Comparison of ENCODE assay signal across 25 cellular contexts in genomic region chr7:123528265-123528664, GRCh38. TPM values are rescaled to one million over a fixed set of nuclear protein-coding genes. Genes with fewer than 3 reads are reported as not detected.
DNase-seq lines count a peak whose midpoint lies in the region; ATAC-seq and TF ChIP-seq lines count a peak whose summit lies in the region.
"Had no signal": no experiment of that assay in that cellular context is flagged by ENCODE, and none has a peak within 500 bp of the region (broad histone marks: within the 10 kb centered on the region; RNA-seq: fewer than 3 reads in every experiment).

No MANE protein-coding gene starts in this region.

- BruUV-seq in Caco-2 (replicated peaks; lab: Mats Ljungman, UMichigan), result no TSS peak
- BruUV-seq in HCT116 (replicated peaks; lab: Mats Ljungman, UMichigan), result no TSS peak

- H3K27me3 Mint-ChIP-seq in Caco-2 (ENCODE audit: insufficient read depth, unreplicated experiment) (no peaks in the 10 kb centered on the region), CD14-positive monocyte (ENCODE audit: low read depth in 3 of 3) (peaks cover 25 to 32% (median 31%) of the 10 kb centered on the region in 3 donors)

- peak overlapping the region; percentile 77 for H3K4me3 Mint-ChIP-seq in Caco-2 (ENCODE audit: unreplicated experiment)
- no peak overlapping the region for H3K4me3 Mint-ChIP-seq in CD14-positive monocyte
- H3K4me3 Mint-ChIP-seq: stimulated activated naive B cell treated with anti-CD40 and anti-IgM and Interleukin-4, amounts not matched to agents 10 μg/mL and 1 μg/mL and 100 μg/mL, for 72 hours had no signal

- H2AFZ ChIP-seq in HCT116 (ENCODE audit: low read depth, low read length, poor library complexity, severe bottlenecking), result peak overlapping the region; percentile 99

- RAD21 ChIA-PET in HCT116 (lab: Charles Lee; ENCODE audit: low non-redundant PET in 1 of 2, low total read pairs in 2 of 2, uncharacterized antibody in 2 of 2, unreplicated experiment in 2 of 2), result no interaction called here

- H3K4ac ChIP-seq in mesendoderm (ENCODE audit: low read depth, low read length), result no peak overlapping the region

- no peak overlapping the region for H3K56ac ChIP-seq in mesendoderm (ENCODE audit: low read length)

- no peak overlapping the region for H3K18ac ChIP-seq in mesendoderm (ENCODE audit: low read length)

- no peaks in the 10 kb centered on the region for H3K4me1 Mint-ChIP-seq in Caco-2 (ENCODE audit: low read depth, unreplicated experiment)
- peaks cover 8% of the 10 kb centered on the region for H3K4me1 Mint-ChIP-seq in CD14-positive monocyte

- H4K5ac ChIP-seq in mesendoderm (ENCODE audit: low read length), result no peak overlapping the region

- no peak overlapping the region for H3K23ac ChIP-seq in mesendoderm (ENCODE audit: low read length)

- DNase-seq in Caco-2 (no peak), HCT116 (ENCODE audit: low read depth, low spot score) (no peak), left colon (no peak), CD14-positive monocyte (ENCODE audit: low spot score) (no peak), mesendoderm (no peak), LoVo (ENCODE audit: low spot score) (no peak)
- DNase-seq: activated CD4-positive, alpha-beta T cell treated with anti-CD3 and anti-CD28 coated beads for 1 hour; activated gamma-delta T cell treated with Interleukin-2 at 50 U/mL for 16 hours; activated T-cell treated with anti-CD3 and anti-CD28 coated beads, Interleukin-2, amount 50 U/mL, for 1 hour; CD4-positive, CD25-positive, alpha-beta regulatory T cell; cortex of kidney; DMS153; GF-D8; HCEC 1CT; left ventricle myocardium inferior; NCI-H1092 treated with DMSO at 0.1 percent for 48 hours; NCI-H524; stimulated activated CD4-positive, alpha-beta T cell treated with anti-CD3 and anti-CD28 coated beads, Interleukin-2, amount 100 ng/mL, for 48 hours; stimulated activated naive B cell treated with anti-CD40 and anti-IgM and Interleukin-4, amounts not matched to agents 10 μg/mL and 1 μg/mL and 100 μg/mL, for 72 hours; SW 1271 had no signal

- H3K27ac ChIP-seq in HCT116 (ENCODE audit: low read depth, low read length) (no peak overlapping the region), VCaP (peak overlapping the region; percentile 63), mesendoderm (ENCODE audit: low read depth, low read length) (no peak overlapping the region)
- H3K27ac ChIP-seq: left ventricle myocardium inferior, skin epidermis had no signal

- no peaks in the 10 kb centered on the region for H3K9me3 Mint-ChIP-seq in Caco-2 (ENCODE audit: unreplicated experiment)
- H3K9me3 Mint-ChIP-seq in CD14-positive monocyte, result peaks cover 0 to 6% (median 0%) of the 10 kb centered on the region in 7 donors

- POLR2A ChIA-PET in Caco-2 (lab: Charles Lee) (no interaction called here), HCT116 (lab: Charles Lee) (no interaction called here)

- no peak for TF ChIP-seq RAD21 in HCT116 (IDR thresholded peaks at IDR 0.05; ENCODE audit: low read depth)

- H3K27me3 ChIP-seq in Caco-2 (replicated peaks; ENCODE audit: control insufficient read depth, insufficient read depth, low read length) (no peaks in the 10 kb centered on the region), HCT116 (ENCODE audit: insufficient read depth, low read length) (no peaks in the 10 kb centered on the region), mesendoderm (ENCODE audit: insufficient read depth, low read length, poor library complexity) (no peaks in the 10 kb centered on the region)

- intact Hi-C loops in Caco-2 (cut with micrococcal nuclease; ENCODE audit: unreplicated experiment) (no loop called here), HCT116 (cut with micrococcal nuclease) (no loop called here), left colon (cut with DNase I, micrococcal nuclease) (no loop called here), CD14-positive monocyte (cut with micrococcal nuclease) (no loop called here)

- peak overlapping the region; percentile 82 for H3K4me2 ChIP-seq in HCT116 (ENCODE audit: low read length)
- H3K4me2 ChIP-seq in mesendoderm (ENCODE audit: low read length), result no peak overlapping the region

- no peak overlapping the region for H2BK5ac ChIP-seq in mesendoderm (ENCODE audit: low read length)

- no peak overlapping the region for H4K8ac ChIP-seq in mesendoderm (ENCODE audit: low read depth, low read length)

- WGBS in mesendoderm (ENCODE audit: extremely low coverage, insufficient coverage, low lambda C conversion rate), result no CpG with 5 or more reads among the region's 5 CpGs

- H4K20me1 ChIP-seq in HCT116 (ENCODE audit: insufficient read depth), result no peaks in the 10 kb centered on the region

- no peak overlapping the region for H2BK120ac ChIP-seq in mesendoderm (ENCODE audit: low read depth, low read length)

- H3K36me3 ChIP-seq in Caco-2 (ENCODE audit: control insufficient read depth, insufficient read depth, low read length) (no peaks in the 10 kb centered on the region), HCT116 (ENCODE audit: control insufficient read depth in 1 of 2, insufficient read depth in 2 of 2, low read length in 2 of 2) (no peaks in the 10 kb centered on the region), mesendoderm (ENCODE audit: control insufficient read depth, insufficient read depth, low read length) (no peaks in the 10 kb centered on the region)
- H3K36me3 ChIP-seq: left ventricle myocardium inferior had no signal

- H3K27ac Mint-ChIP-seq in Caco-2 (ENCODE audit: unreplicated experiment) (peak overlapping the region; percentile 81), CD14-positive monocyte (peak overlapping the region in 1 of 7 donors; percentile 33)
- H3K27ac Mint-ChIP-seq: CD4-positive, CD25-positive, alpha-beta regulatory T cell; stimulated activated naive B cell treated with anti-CD40 and anti-IgM and Interleukin-4, amounts not matched to agents 10 μg/mL and 1 μg/mL and 100 μg/mL, for 72 hours had no signal

- no peaks in the 10 kb centered on the region for H3K79me1 ChIP-seq in mesendoderm (ENCODE audit: low read length)

- ATAC-seq in HCT116, result peak; percentile 73
- ATAC-seq in left colon, result peak; percentile 40
- no peak for ATAC-seq in GM19452 (IDR thresholded peaks at IDR 0.05; ENCODE audit: unreplicated experiment)
- ATAC-seq: mucosa of descending colon; stimulated activated naive B cell treated with anti-CD40 and anti-IgM and Interleukin-4, amounts not matched to agents 10 μg/mL and 1 μg/mL and 100 μg/mL, for 72 hours had no signal

- CTCF ChIA-PET in Caco-2 (lab: Charles Lee) (interaction anchor here (1.2 kb wide), 1 partner anchor 34 kb away, joined by 4 read pairs; no protein-coding TSS in a partner anchor), HCT116 (lab: Charles Lee) (interaction anchor here (1.3 to 1.9 kb wide), 2 partner anchors 8 to 34 kb away, joined by 3 to 10 read pairs; no protein-coding TSS in a partner anchor)

- H3K36me3 Mint-ChIP-seq in Caco-2 (ENCODE audit: insufficient read depth, unreplicated experiment) (no peaks in the 10 kb centered on the region), CD14-positive monocyte (peaks cover under 1 to 2% of the 10 kb centered on the region in 2 donors)
- H3K36me3 Mint-ChIP-seq: CD4-positive, CD25-positive, alpha-beta regulatory T cell; stimulated activated naive B cell treated with anti-CD40 and anti-IgM and Interleukin-4, amounts not matched to agents 10 μg/mL and 1 μg/mL and 100 μg/mL, for 72 hours had no signal

- TF ChIP-seq POLR2A in HCT116 (IDR thresholded peaks at IDR 0.05; ENCODE audit: borderline replicate concordance, extremely low read depth, insufficient read depth, insufficient read length), result no peak

- no peak overlapping the region for H2BK15ac ChIP-seq in mesendoderm (replicated peaks; ENCODE audit: low read depth)

- H3K79me2 ChIP-seq in HCT116 (ENCODE audit: insufficient read depth, low read length) (no peaks in the 10 kb centered on the region), mesendoderm (ENCODE audit: control insufficient read depth, insufficient read depth, low read length) (no peaks in the 10 kb centered on the region)

- peak overlapping the region; percentile 44; the same call in 1 of the 2 replicates for H3K9ac ChIP-seq in HCT116 (ENCODE audit: low read length)
- no peak overlapping the region for H3K9ac ChIP-seq in mesendoderm (ENCODE audit: low read length)

- H3K4me3 ChIP-seq in Caco-2 (ENCODE audit: low read depth, low read length), result peak overlapping the region; percentile 35
- peak overlapping the region; percentile 40 to 52 for H3K4me3 ChIP-seq in HCT116 (replicated peaks in 1 of 2; ENCODE audit: low read depth in 1 of 2, low read length in 2 of 2)
- no peak overlapping the region for H3K4me3 ChIP-seq in mesendoderm (ENCODE audit: low read length)
- H3K4me3 ChIP-seq: left ventricle myocardium inferior, mucosa of descending colon, skin epidermis had no signal

- no peaks in the 10 kb centered on the region for H3K9me2 ChIP-seq in HCT116 (ENCODE audit: insufficient read depth)

- H3K4me1 ChIP-seq in Caco-2 (peaks cover 6% of the 10 kb centered on the region), HCT116 (ENCODE audit: control insufficient read depth in 1 of 2, insufficient read depth in 2 of 2, low read length in 2 of 2) (peaks cover 3 to 5% of the 10 kb centered on the region in 2 experiments; a peak in 3 of 4 replicates), mesendoderm (ENCODE audit: control insufficient read depth, low read depth, low read length) (no peaks in the 10 kb centered on the region)

- no peaks in the 10 kb centered on the region for H3K9me3 ChIP-seq in Caco-2
- H3K9me3 ChIP-seq in HCT116 (ENCODE audit: control insufficient read depth in 1 of 2, insufficient read depth in 1 of 2, low read depth in 1 of 2, low read length in 2 of 2), result no peaks in the 10 kb centered on the region
- H3K9me3 ChIP-seq: left ventricle myocardium inferior, mucosa of descending colon had no signal

- no peak overlapping the region for H2AK5ac ChIP-seq in mesendoderm (ENCODE audit: low read length)

- TF ChIP-seq CTCF in Caco-2 (IDR thresholded peaks at IDR 0.05; ENCODE audit: insufficient read depth in 1 of 2, low read depth in 1 of 2, low read length in 1 of 2, severe bottlenecking in 1 of 2, unreplicated experiment in 1 of 2) (no peak), HCT116 (IDR thresholded peaks at IDR 0.05 in 2 of 3, conservative IDR thresholded peaks at IDR 0.05 in 1 of 3; ENCODE audit: borderline replicate concordance in 1 of 3, insufficient read depth in 1 of 3, low read depth in 2 of 3, low read length in 2 of 3) (no peak), VCaP (conservative IDR thresholded peaks at IDR 0.05) (no peak), CD14-positive monocyte (IDR thresholded peaks at IDR 0.05) (no peak)

TF ChIP-seq in HCT116, 20 proteins besides CTCF, POLR2A, EP300 and RAD21 (continues in another document):
- no peak for TF ChIP-seq EGR1 (IDR thresholded peaks at IDR 0.05; ENCODE audit: low read depth)

RNA-seq across cellular contexts. Expression of gene IQUB, which starts 6.1 kb away (rescaled TPM):
- 0.35 and 0.39 TPM in 2 replicates for total RNA-seq in Caco-2 (2022)
- total RNA-seq in HCT116 (2021; ENCODE audit: unreplicated experiment), result 0.79 TPM
- 0.12 and 0.22 TPM in 2 replicates for polyA plus RNA-seq in HCT116 (2012)
- under 1 TPM in 1 of 2 donors, not detected in 1; 0.25 TPM for total RNA-seq in left colon
- polyA plus RNA-seq in CD14-positive monocyte, result not detected
- polyA plus RNA-seq in mesendoderm (2013, experiment 1 of 2), result 0.17 TPM
- polyA plus RNA-seq in mesendoderm (2013, experiment 2 of 2), result 0.14 TPM
- total RNA-seq: CD4-positive, CD25-positive, alpha-beta regulatory T cell; HT1080 had no signal

RNA-seq across cellular contexts. Expression of gene NDUFA5, which starts 29.4 kb away (rescaled TPM):
- total RNA-seq in Caco-2 (2022) (87.9 and 88.9 TPM in 2 replicates), HCT116 (2021; ENCODE audit: unreplicated experiment) (64.2 TPM), left colon (100 to 1,000 TPM in 1 of 2 donors, 10 to 100 TPM in 1; 98.6 to 117 TPM)
- polyA plus RNA-seq in HCT116 (2012), result 12.7 and 13.0 TPM in 2 replicates
- polyA plus RNA-seq in CD14-positive monocyte, result 10 to 100 TPM; 37.3 to 49.2 TPM
- 61.7 TPM for polyA plus RNA-seq in mesendoderm (2013, experiment 1 of 2)
- polyA plus RNA-seq in mesendoderm (2013, experiment 2 of 2), result 60.7 TPM
